Comparison of ENCODE assay signal across 2 cellular contexts in genomic region chr17:73230088-73230487, GRCh38.
TF ChIP-seq lines count a peak whose summit lies in the region.

No MANE protein-coding gene starts in this region.

TF ChIP-seq in HEK293T, 16 proteins besides CTCF, POLR2A, EP300 and RAD21:
- TF ChIP-seq PKNOX1 (IDR thresholded peaks at IDR 0.05) (peak; percentile 83), NFRKB (IDR thresholded peaks at IDR 0.05) (no peak), LEF1 (IDR thresholded peaks at IDR 0.05; ENCODE audit: borderline replicate concordance) (no peak), SUZ12 (IDR thresholded peaks at IDR 0.05) (no peak), FOXM1 (IDR thresholded peaks at IDR 0.05; ENCODE audit: borderline replicate concordance) (no peak)

TF ChIP-seq in GM12878, 131 proteins besides CTCF, POLR2A, EP300 and RAD21:
- peak; percentile 42; the same call in 1 of the 2 replicates for TF ChIP-seq PKNOX1 (IDR thresholded peaks at IDR 0.05)
- no peak for TF ChIP-seq RUNX3 (IDR thresholded peaks at IDR 0.05; ENCODE audit: low read length)
